In genomic region chr3:9862391-9863235, GRCh38 we compare ENCODE assay signal across 1 cellular context.
TF ChIP-seq lines count a peak whose summit lies in the region.

No MANE protein-coding gene starts in this region.

TF ChIP-seq in GM12878, 131 proteins besides CTCF, POLR2A, EP300 and RAD21:
- no peak for TF ChIP-seq SMAD5 (IDR thresholded peaks at IDR 0.05; ENCODE audit: low read depth)
- no peak for TF ChIP-seq MEF2B (IDR thresholded peaks at IDR 0.05; ENCODE audit: partially characterized antibody, poor library complexity, severe bottlenecking)
- TF ChIP-seq, protein P1, sequence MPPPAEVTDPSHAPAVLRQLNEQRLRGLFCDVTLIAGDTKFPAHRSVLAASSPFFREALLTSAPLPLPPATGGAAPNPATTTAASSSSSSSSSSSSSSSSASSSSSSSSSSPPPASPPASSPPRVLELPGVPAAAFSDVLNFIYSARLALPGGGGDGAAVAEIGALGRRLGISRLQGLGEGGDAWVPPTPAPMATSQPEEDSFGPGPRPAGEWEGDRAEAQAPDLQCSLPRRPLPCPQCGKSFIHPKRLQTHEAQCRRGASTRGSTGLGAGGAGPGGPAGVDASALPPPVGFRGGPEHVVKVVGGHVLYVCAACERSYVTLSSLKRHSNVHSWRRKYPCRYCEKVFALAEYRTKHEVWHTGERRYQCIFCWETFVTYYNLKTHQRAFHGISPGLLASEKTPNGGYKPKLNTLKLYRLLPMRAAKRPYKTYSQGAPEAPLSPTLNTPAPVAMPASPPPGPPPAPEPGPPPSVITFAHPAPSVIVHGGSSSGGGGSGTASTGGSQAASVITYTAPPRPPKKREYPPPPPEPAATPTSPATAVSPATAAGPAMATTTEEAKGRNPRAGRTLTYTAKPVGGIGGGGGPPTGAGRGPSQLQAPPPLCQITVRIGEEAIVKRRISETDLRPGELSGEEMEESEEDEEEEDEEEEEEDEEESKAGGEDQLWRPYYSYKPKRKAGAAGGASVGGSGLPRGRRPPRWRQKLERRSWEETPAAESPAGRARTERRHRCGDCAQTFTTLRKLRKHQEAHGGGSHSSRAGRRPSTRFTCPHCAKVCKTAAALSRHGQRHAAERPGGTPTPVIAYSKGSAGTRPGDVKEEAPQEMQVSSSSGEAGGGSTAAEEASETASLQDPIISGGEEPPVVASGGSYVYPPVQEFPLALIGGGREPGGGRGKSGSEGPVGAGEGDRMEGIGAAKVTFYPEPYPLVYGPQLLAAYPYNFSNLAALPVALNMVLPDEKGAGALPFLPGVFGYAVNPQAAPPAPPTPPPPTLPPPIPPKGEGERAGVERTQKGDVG (CRISPR knock-in tag; IDR thresholded peaks at IDR 0.05) = no peak
- no peak for TF ChIP-seq BRCA1 (IDR thresholded peaks at IDR 0.05; ENCODE audit: low read depth, low read length)
- no peak for TF ChIP-seq STAT1 (conservative IDR thresholded peaks at IDR 0.05)
- TF ChIP-seq IRF4 (IDR thresholded peaks at IDR 0.05; ENCODE audit: low read depth, low read length) = no peak
- TF ChIP-seq HSF1 (IDR thresholded peaks at IDR 0.05; ENCODE audit: low read depth, low read length) = no peak
- no peak for TF ChIP-seq HDAC6 (IDR thresholded peaks at IDR 0.05; ENCODE audit: unreplicated experiment)
- TF ChIP-seq ZNF207 (IDR thresholded peaks at IDR 0.05; ENCODE audit: borderline replicate concordance) = no peak
- TF ChIP-seq YBX1 (IDR thresholded peaks at IDR 0.05) = no peak
- TF ChIP-seq GATAD2B (conservative IDR thresholded peaks at IDR 0.05; ENCODE audit: low read depth) = no peak
- TF ChIP-seq NKRF (conservative IDR thresholded peaks at IDR 0.05) = no peak
- TF ChIP-seq, protein P2, sequence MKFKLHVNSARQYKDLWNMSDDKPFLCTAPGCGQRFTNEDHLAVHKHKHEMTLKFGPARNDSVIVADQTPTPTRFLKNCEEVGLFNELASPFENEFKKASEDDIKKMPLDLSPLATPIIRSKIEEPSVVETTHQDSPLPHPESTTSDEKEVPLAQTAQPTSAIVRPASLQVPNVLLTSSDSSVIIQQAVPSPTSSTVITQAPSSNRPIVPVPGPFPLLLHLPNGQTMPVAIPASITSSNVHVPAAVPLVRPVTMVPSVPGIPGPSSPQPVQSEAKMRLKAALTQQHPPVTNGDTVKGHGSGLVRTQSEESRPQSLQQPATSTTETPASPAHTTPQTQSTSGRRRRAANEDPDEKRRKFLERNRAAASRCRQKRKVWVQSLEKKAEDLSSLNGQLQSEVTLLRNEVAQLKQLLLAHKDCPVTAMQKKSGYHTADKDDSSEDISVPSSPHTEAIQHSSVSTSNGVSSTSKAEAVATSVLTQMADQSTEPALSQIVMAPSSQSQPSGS (IDR thresholded peaks at IDR 0.05; ENCODE audit: low read length) = no peak
- TF ChIP-seq PAX8 (IDR thresholded peaks at IDR 0.05) = no peak
- no peak for TF ChIP-seq TCF3 (IDR thresholded peaks at IDR 0.05; ENCODE audit: borderline replicate concordance, insufficient read depth, low read depth, low read length)
- no peak for TF ChIP-seq TAF1 (IDR thresholded peaks at IDR 0.05; ENCODE audit: borderline replicate concordance, low read depth, low read length)
- TF ChIP-seq ZNF24 (IDR thresholded peaks at IDR 0.05) = no peak
- no peak for TF ChIP-seq SPI1 (IDR thresholded peaks at IDR 0.05; ENCODE audit: borderline replicate concordance, insufficient read depth, low read depth, low read length)
- no peak for TF ChIP-seq MAX (IDR thresholded peaks at IDR 0.05; ENCODE audit: low read depth, low read length)
